8 cellular contexts compared by ENCODE assay signal in the genomic region with DNA sequence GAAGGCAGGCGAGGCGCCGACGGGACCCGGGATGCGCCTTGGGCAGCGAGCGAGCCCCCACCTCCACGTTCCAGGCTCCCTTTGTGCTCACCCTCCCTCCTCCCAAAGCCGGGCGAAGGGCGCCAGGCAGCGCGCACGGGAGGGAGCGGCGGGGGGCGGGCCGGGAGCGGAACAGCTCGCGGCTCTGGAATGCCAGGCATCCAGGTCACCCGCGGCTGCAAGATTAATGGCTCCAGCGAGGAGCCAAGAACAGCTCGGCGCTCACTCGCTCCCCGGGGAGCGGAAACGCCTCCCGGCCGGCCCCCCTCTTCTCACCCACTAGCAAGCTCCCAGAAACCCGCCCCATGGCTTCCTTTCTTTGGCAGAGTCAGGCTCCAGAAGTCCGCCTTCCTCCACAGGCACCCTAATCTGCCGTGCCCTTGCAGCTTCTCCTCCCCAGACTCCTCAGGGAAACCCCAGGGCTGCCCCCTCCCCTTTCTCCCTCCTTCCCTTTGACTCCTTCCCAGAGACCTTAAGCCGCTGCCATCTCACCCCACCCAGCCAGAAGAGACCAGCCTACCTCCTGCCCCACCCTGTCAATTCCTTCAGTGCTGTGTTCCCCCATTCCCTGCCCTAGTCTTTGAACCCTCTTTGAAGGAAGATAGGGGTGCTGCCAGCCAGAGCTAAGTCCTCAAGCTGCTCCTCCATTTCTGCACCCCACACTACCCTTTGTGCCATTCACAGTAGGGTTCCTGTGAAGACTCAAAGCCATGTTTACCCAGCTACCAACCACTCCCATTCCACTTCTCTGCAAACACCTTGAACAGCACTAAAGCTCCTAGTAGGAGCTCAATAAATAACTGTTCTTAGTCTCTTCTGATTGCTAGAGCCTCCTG.
DNase-seq lines count a peak whose midpoint lies in the region; TF ChIP-seq lines count a peak whose summit lies in the region.

No MANE protein-coding gene starts in this region.

- TF ChIP-seq CTCF in nephron (IDR thresholded peaks at IDR 0.05; ENCODE audit: unreplicated experiment in 3 of 3) (no peak), GM10266 (IDR thresholded peaks at IDR 0.05; ENCODE audit: control insufficient read depth, insufficient read depth, low read depth, missing control alignments) (no peak)

- H3K27ac Mint-ChIP-seq in activated naive CD8-positive, alpha-beta T cell, result no peak overlapping the region
- H3K27ac Mint-ChIP-seq in nephron, result peak overlapping the region; percentile 53 to 92 (median 91)

- no peaks in the 10 kb centered on the region for H3K9me3 Mint-ChIP-seq in activated naive CD8-positive, alpha-beta T cell (ENCODE audit: low read depth)
- H3K9me3 Mint-ChIP-seq in nephron, result no peaks in the 10 kb centered on the region

- DNase-seq in ELR (ENCODE audit: low read depth), result peak; percentile 98
- peak; percentile 51 for DNase-seq in NCI-H1417 treated with DMSO at 0.1 percent for 48 hours (lab: John Stamatoyannopoulos, UW)
- peak; percentile 87 for DNase-seq in foreskin melanocyte
- DNase-seq in NCI-H524 treated with DMSO at 0.1 percent for 48 hours (lab: John Stamatoyannopoulos, UW), result no peak
- DNase-seq in GM10266 (ENCODE audit: extremely low spot score), result no peak
- DNase-seq in NOMO-1 treated with DMSO at 0.1 percent for 48 hours (lab: John Stamatoyannopoulos, UW; ENCODE audit: unreplicated experiment), result no peak

- peaks cover 22% of the 10 kb centered on the region for H3K4me1 Mint-ChIP-seq in activated naive CD8-positive, alpha-beta T cell (ENCODE audit: low read depth)
- H3K4me1 Mint-ChIP-seq in nephron, result peaks cover 72% of the 10 kb centered on the region

- H3K4me3 Mint-ChIP-seq in activated naive CD8-positive, alpha-beta T cell, result peak overlapping the region; percentile 83
- peak overlapping the region; percentile 60 to 79 (median 70) for H3K4me3 Mint-ChIP-seq in nephron

- peaks cover 3% of the 10 kb centered on the region for H3K27me3 Mint-ChIP-seq in activated naive CD8-positive, alpha-beta T cell
- H3K27me3 Mint-ChIP-seq in nephron (ENCODE audit: low read depth), result no peaks in the 10 kb centered on the region

- no peaks in the 10 kb centered on the region for H3K36me3 Mint-ChIP-seq in activated naive CD8-positive, alpha-beta T cell
- H3K36me3 Mint-ChIP-seq in nephron (ENCODE audit: low read depth), result peaks cover 79% of the 10 kb centered on the region

Comparison
In these comparisons a context has a peak if more than half of its experiments do, and no peak if none do; other contexts are left out.
1. DNase-seq: peak in ELR (single experiment), NCI-H1417 treated with DMSO at 0.1 percent for 48 hours (single experiment) and foreskin melanocyte (single experiment); none in NCI-H524 treated with DMSO at 0.1 percent for 48 hours (single experiment), GM10266 (single experiment) and NOMO-1 treated with DMSO at 0.1 percent for 48 hours (single experiment).